11 cellular contexts compared by ENCODE assay signal in the genomic region with DNA sequence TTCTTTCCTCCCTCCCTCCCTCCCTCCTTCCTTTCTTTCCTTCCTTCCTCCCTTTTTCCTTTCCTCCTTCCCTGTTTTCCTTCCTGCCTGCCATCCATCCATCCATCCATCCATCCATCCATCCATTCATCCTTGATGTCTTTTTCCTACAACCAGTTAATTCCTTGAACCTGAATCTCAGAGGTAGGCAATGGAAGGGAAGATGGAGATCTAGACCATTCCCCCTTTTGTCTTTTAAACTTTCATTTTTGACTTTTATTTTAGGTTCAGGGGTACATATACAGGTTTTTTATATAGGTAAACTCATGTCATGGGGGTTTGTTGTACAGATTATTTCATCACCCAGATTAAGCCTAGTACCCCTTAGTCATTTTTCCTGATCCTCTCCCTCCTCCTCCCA.
"Had no signal": no experiment of that assay in that cellular context is flagged by ENCODE, and none has a peak within 500 bp of the region (broad histone marks: within the 10 kb centered on the region; RNA-seq: fewer than 3 reads in every experiment).

No MANE protein-coding gene starts in this region.

- H3K9me3 ChIP-seq: HAP-1 had no signal

- H3K9me3 Mint-ChIP-seq: HFFc6 had no signal

- ATAC-seq: GM23338, HCT116 had no signal

- H3K9ac ChIP-seq: GM23248 had no signal

- H3K4me1 ChIP-seq: HAP-1 had no signal

- H2AFZ ChIP-seq: GM23248, GM23338 had no signal

- H3K27ac ChIP-seq: GM23248 had no signal

- H3K4me3 ChIP-seq: GM23248, GM23338, HAP-1 had no signal

- H3K4me1 Mint-ChIP-seq: H9 had no signal

- H3K4me3 Mint-ChIP-seq: GM23338, H9, HFFc6 had no signal

- FAIRE-seq: H1, H54 had no signal

- DNase-seq: GM23248, GOT3, H7, H9, HCEC 1CT, HFFc6 had no signal

- H3K4me2 ChIP-seq: GM23338 had no signal

- H3K27ac Mint-ChIP-seq: GM23338, H9, HFFc6 had no signal
